In the genomic region with DNA sequence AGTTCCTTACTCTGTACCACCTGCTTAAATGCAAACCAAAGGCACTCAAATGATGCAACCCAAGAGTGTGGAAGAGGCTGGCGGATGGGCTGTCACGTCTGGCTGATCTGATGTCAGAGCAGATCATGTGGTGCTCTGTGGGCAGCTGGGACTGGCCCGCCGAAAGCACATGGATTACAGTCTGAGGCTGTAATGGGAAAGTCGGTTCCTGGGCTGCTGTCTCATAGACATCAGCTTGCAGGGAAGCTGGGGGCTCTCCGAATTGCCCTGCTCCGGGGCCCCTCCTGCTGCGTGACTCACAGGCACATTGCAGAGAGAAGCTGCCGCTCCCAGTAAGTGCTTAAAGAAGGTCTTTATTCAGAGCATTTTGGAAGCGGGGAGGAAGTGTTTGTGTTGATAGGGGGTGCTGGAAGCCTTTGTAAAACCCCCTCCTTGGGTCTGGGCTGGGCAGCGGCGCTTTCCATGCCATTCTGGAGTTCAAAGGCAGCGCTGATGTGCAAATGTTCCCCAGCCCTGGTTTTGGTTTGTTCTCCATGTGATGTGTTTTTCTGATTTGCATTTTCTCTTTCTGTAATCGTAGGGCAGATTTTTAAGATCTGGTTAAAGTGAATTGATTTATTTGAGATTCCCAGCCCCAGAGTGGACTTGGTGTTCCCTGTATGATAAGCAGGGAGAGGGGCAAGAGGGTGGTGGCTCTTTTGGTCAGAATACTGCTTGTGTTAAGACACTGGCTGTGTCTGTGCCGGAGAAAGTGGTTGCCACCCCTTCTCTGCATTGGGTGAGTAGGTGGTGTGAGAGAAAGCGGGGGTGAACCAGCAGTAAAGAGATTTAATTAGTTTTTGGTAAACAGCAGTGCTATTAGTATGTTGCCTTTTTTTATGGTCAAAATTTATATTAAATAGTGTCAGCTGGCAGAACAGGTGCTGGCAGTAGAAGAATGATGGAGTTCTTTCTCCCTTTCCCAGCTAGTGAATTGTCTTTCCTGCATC, we compare ENCODE assay signal across 8 cellular contexts.
A peak's percentile ranks its signal among the peaks of the same experiment; 100 is the strongest.
DNase-seq lines count a peak whose midpoint lies in the region; ATAC-seq and TF ChIP-seq lines count a peak whose summit lies in the region.

No MANE protein-coding gene starts in this region.

- peak; percentile 94 for DNase-seq in astrocyte of the spinal cord (ENCODE audit: low read depth, low spot score)
- peak; percentile 67 for DNase-seq in iPS DF 19.7 (ENCODE audit: low read depth, low spot score)
- peak; percentile 89 for DNase-seq in sigmoid colon
- no peak for DNase-seq in immature natural killer cell

- H3K27me3 Mint-ChIP-seq in immature natural killer cell (ENCODE audit: low read depth in 3 of 3) = peaks cover 3 to 10% (median 4%) of the 10 kb centered on the region in 3 donors

- ATAC-seq in GM21576 (IDR thresholded peaks at IDR 0.05; ENCODE audit: unreplicated experiment) = peak; percentile 96

- no peaks in the 10 kb centered on the region for H3K27me3 ChIP-seq in HUES48 (ENCODE audit: control insufficient read depth, insufficient read depth, low read length)
- H3K27me3 ChIP-seq in sigmoid colon = no peaks in the 10 kb centered on the region

- TF ChIP-seq POLR2A in sigmoid colon (IDR thresholded peaks at IDR 0.05) = peak in 1 of 2 donors; percentile 26

- no peak overlapping the region for H3K4me3 Mint-ChIP-seq in immature natural killer cell

- H3K36me3 Mint-ChIP-seq in immature natural killer cell = no peaks in the 10 kb centered on the region

- H3K36me3 ChIP-seq in HUES48 (ENCODE audit: control insufficient read depth, insufficient read depth, low read length) = peaks cover 6% of the 10 kb centered on the region; the same call in 1 of the 2 replicates
- no peaks in the 10 kb centered on the region for H3K36me3 ChIP-seq in sigmoid colon

- peak overlapping the region; percentile 4; the same call in 1 of the 2 replicates for H3K9ac ChIP-seq in HUES48 (ENCODE audit: low read depth, low read length)

- H3K27ac ChIP-seq in HUES48 (ENCODE audit: low read depth, low read length) (peak overlapping the region; percentile 88), sigmoid colon (peak overlapping the region; percentile 63 to 82 (median 74))

- TF ChIP-seq EP300 in sigmoid colon (IDR thresholded peaks at IDR 0.05) = no peak

- 5 to 7% methylated on average over 16 of the region's 16 CpGs for WGBS in sigmoid colon, 2 donors

- H3K27ac Mint-ChIP-seq in immature natural killer cell = no peak overlapping the region

- in situ Hi-C loops in astrocyte of the spinal cord (cut with HindIII; ENCODE audit: low sequenced_read_pairs) = no loop called here

- peaks cover 25% of the 10 kb centered on the region for H3K4me1 ChIP-seq in HUES48 (ENCODE audit: control insufficient read depth, insufficient read depth, low read length)
- peaks cover 0 to 15% (median 5%) of the 10 kb centered on the region in 4 donors for H3K4me1 ChIP-seq in sigmoid colon

- H3K4me1 Mint-ChIP-seq in immature natural killer cell = no peaks in the 10 kb centered on the region

- intact Hi-C loops in sigmoid colon (cut with DNase I) = loop anchor here (2.0 to 5.0 kb wide), 2 partner anchors 121 to 181 kb away; partner anchors contain the start of genes LARP7 and ZGRF1

- H3K9me3 Mint-ChIP-seq in immature natural killer cell = peaks cover 0 to 4% (median 0%) of the 10 kb centered on the region in 6 donors

- no peaks in the 10 kb centered on the region for H3K9me3 ChIP-seq in HUES48 (ENCODE audit: control insufficient read depth, insufficient read depth, low read length)
- no peaks in the 10 kb centered on the region for H3K9me3 ChIP-seq in sigmoid colon

- TF ChIP-seq CTCF in astrocyte of the spinal cord (IDR thresholded peaks at IDR 0.05; ENCODE audit: low read depth, low read length) = no peak
- TF ChIP-seq CTCF in sigmoid colon (IDR thresholded peaks at IDR 0.05) = no peak

- peak overlapping the region; percentile 59 for H3K4me3 ChIP-seq in GM08714 (ENCODE audit: low read length)
- peak overlapping the region; percentile 48 for H3K4me3 ChIP-seq in HUES48 (ENCODE audit: low read depth, low read length)
- peak overlapping the region; percentile 70 for H3K4me3 ChIP-seq in astrocyte of the spinal cord (ENCODE audit: low read depth, low read length)
- H3K4me3 ChIP-seq in sigmoid colon = peak overlapping the region; percentile 45 to 66 (median 54)

TF ChIP-seq in PFSK-1, 5 proteins besides CTCF, POLR2A, EP300 and RAD21:
- TF ChIP-seq TAF1 (IDR thresholded peaks at IDR 0.05; ENCODE audit: borderline replicate concordance, insufficient read depth, low read length) = peak; percentile 46; the same call in 1 of the 2 replicates
- TF ChIP-seq REST (IDR thresholded peaks at IDR 0.05; ENCODE audit: insufficient read depth in 1 of 2, low read depth in 2 of 2, low read length in 2 of 2) = no peak
- no peak for TF ChIP-seq FOXP2 (optimal IDR thresholded peaks at IDR 0.05; ENCODE audit: borderline replicate concordance, extremely low read depth, extremely low read length, insufficient read depth)
- TF ChIP-seq POLR2AphosphoS5 (IDR thresholded peaks at IDR 0.05; ENCODE audit: low read depth, low read length) = peak; percentile 37; the same call in 1 of the 2 replicates
- no peak for TF ChIP-seq SIN3A (IDR thresholded peaks at IDR 0.05; ENCODE audit: borderline replicate concordance, insufficient read depth, low read length)

Comparison
In these comparisons a context has a peak if more than half of its experiments do, and no peak if none do; other contexts are left out.
1. DNase-seq: peak in astrocyte of the spinal cord (single experiment), iPS DF 19.7 (single experiment) and sigmoid colon (single experiment); none in immature natural killer cell (0 of 3).
2. Peak in every context shown above with its lines, with median percentiles within 50 percentile points of each other: H3K4me3 ChIP-seq.